ENCODE assay signal across 38 cellular contexts in genomic region chr11:107915229-107915628, GRCh38. TPM values are rescaled to one million over a fixed set of nuclear protein-coding genes. Genes with fewer than 3 reads are reported as not detected.
"Had no signal": no experiment of that assay in that cellular context is flagged by ENCODE, and none has a peak within 500 bp of the region (broad histone marks: within the 10 kb centered on the region; RNA-seq: fewer than 3 reads in every experiment).

No MANE protein-coding gene starts in this region.

- H3K9me3 Mint-ChIP-seq: activated naive CD4-positive, alpha-beta T cell treated with anti-CD3 and anti-CD28 coated beads for 36 hours; activated naive CD4-positive, alpha-beta T cell treated with anti-CD3 and anti-CD28 coated beads, Interleukin-2, amount 10 ng/mL, durations not matched to agents 7 days and 5 days; activated naive CD4-positive, alpha-beta T cell treated with anti-CD3 and anti-CD28 coated beads, Interleukin-2, amount 50 U/mL, for 24 hours; activated naive CD4-positive, alpha-beta T cell treated with anti-CD3 and anti-CD28 coated beads, Interleukin-2, amount 50 U/mL, for 72 hours; activated naive CD8-positive, alpha-beta T cell treated with anti-CD3 and anti-CD28 coated beads for 36 hours; activated naive CD8-positive, alpha-beta T cell treated with anti-CD3 and anti-CD28 coated beads, Interleukin-2, amount 50 U/mL, for 24 hours; activated T-cell treated with anti-CD3 and anti-CD28 coated beads, Interleukin-2, amount 50 U/mL, for 24 hours; activated T-cell treated with anti-CD3 and anti-CD28 coated beads, Interleukin-2, amount 50 U/mL, for 4 hours; activated T-cell treated with anti-CD3 and anti-CD28 coated beads, Interleukin-2, amount 50 U/mL, for 72 hours; activated T-helper 1 cell treated with anti-CD3 and anti-CD28 coated beads, Interleukin-12 subunit alpha, Interleukin-12 subunit beta, Interleukin-2, Interleukin-4 antibody, amounts not matched to agents 30 ng/mL and 10 ng/mL and 1 ng/mL, durations not matched to agents 14 hours and 24 hours and 36 hours; activated T-helper 17 cell treated with anti-CD3 and anti-CD28 coated beads, Interleukin-2, amount 50 U/mL, for 72 hours; activated T-helper 2 cell treated with anti-CD3 and anti-CD28 coated beads, Interferon-gamma antibody, Interleukin-2, Interleukin-4, amounts not matched to agents 10 μg/mL and 5 μg/mL and 100 μg/mL, durations not matched to agents 14 hours and 24 hours and 36 hours; central memory CD8-positive, alpha-beta T cell had no signal

- H3K36me3 Mint-ChIP-seq: activated naive CD4-positive, alpha-beta T cell treated with anti-CD3 and anti-CD28 coated beads, Interleukin-2, amount 10 ng/mL, durations not matched to agents 7 days and 5 days; activated naive CD4-positive, alpha-beta T cell treated with anti-CD3 and anti-CD28 coated beads, Interleukin-2, amount 50 U/mL, for 24 hours; activated naive CD4-positive, alpha-beta T cell treated with anti-CD3 and anti-CD28 coated beads, Interleukin-2, amount 50 U/mL, for 72 hours; activated naive CD8-positive, alpha-beta T cell; activated naive CD8-positive, alpha-beta T cell treated with anti-CD3 and anti-CD28 coated beads for 36 hours; activated naive CD8-positive, alpha-beta T cell treated with anti-CD3 and anti-CD28 coated beads, Interleukin-2, amount 10 ng/mL, durations not matched to agents 7 days and 5 days; brain had no signal

- DNase-seq: activated effector memory CD4-positive, alpha-beta T cell treated with anti-CD3 and anti-CD28 coated beads, Interleukin-2, amount 50 U/mL, for 16 hours; activated effector memory CD4-positive, alpha-beta T cell treated with Interleukin-2 at 50 U/mL for 16 hours; activated gamma-delta T cell; activated gamma-delta T cell treated with Interleukin-2 at 50 U/mL for 16 hours; activated naive CD4-positive, alpha-beta T cell; activated naive CD4-positive, alpha-beta T cell treated with anti-CD3 and anti-CD28 coated beads for 36 hours; activated naive CD4-positive, alpha-beta T cell treated with anti-CD3 and anti-CD28 coated beads, Interleukin-2, amount 10 ng/mL, durations not matched to agents 7 days and 5 days; activated naive CD4-positive, alpha-beta T cell treated with anti-CD3 and anti-CD28 coated beads, Interleukin-2, amount 50 U/mL, for 16 hours; activated naive CD4-positive, alpha-beta T cell treated with Interleukin-2 at 50 U/mL for 16 hours; activated naive CD8-positive, alpha-beta T cell treated with anti-CD3 and anti-CD28 coated beads for 36 hours; activated naive CD8-positive, alpha-beta T cell treated with anti-CD3 and anti-CD28 coated beads, Interleukin-2, amount 10 ng/mL, durations not matched to agents 7 days and 5 days; activated naive CD8-positive, alpha-beta T cell treated with anti-CD3 and anti-CD28 coated beads, Interleukin-2, amount 50 U/mL, for 24 hours; activated T-cell treated with anti-CD3 and anti-CD28 coated beads, Interleukin-2, amount 50 U/mL, for 1 hour; activated T-cell treated with anti-CD3 and anti-CD28 coated beads, Interleukin-2, amount 50 U/mL, for 24 hours; activated T-cell treated with anti-CD3 and anti-CD28 coated beads, Interleukin-2, amount 50 U/mL, for 4 hours; activated T-cell treated with anti-CD3 and anti-CD28 coated beads, Interleukin-2, amount 50 U/mL, for 48 hours; activated T-cell treated with anti-CD3 and anti-CD28 coated beads, Interleukin-2, amount 50 U/mL, for 72 hours; adrenal gland; amniotic stem cell; amygdala; anterior cingulate cortex; aorta; body of pancreas; brain microvascular endothelial cell; caudate nucleus; central memory CD4-positive, alpha-beta T cell; cerebellar nuclear complex had no signal

- H3K4me1 Mint-ChIP-seq: activated naive CD4-positive, alpha-beta T cell treated with anti-CD3 and anti-CD28 coated beads, Interleukin-2, amount 10 ng/mL, durations not matched to agents 7 days and 5 days; activated naive CD4-positive, alpha-beta T cell treated with anti-CD3 and anti-CD28 coated beads, Interleukin-2, amount 50 U/mL, for 24 hours; activated naive CD8-positive, alpha-beta T cell treated with anti-CD3 and anti-CD28 coated beads for 36 hours; activated naive CD8-positive, alpha-beta T cell treated with anti-CD3 and anti-CD28 coated beads, Interleukin-2, amount 50 U/mL, for 24 hours; brain; central memory CD8-positive, alpha-beta T cell had no signal

- H3K27ac Mint-ChIP-seq: activated naive CD4-positive, alpha-beta T cell treated with anti-CD3 and anti-CD28 coated beads for 36 hours; activated naive CD4-positive, alpha-beta T cell treated with anti-CD3 and anti-CD28 coated beads, Interleukin-2, amount 10 ng/mL, durations not matched to agents 7 days and 5 days; activated naive CD4-positive, alpha-beta T cell treated with anti-CD3 and anti-CD28 coated beads, Interleukin-2, amount 50 U/mL, for 24 hours; activated naive CD4-positive, alpha-beta T cell treated with anti-CD3 and anti-CD28 coated beads, Interleukin-2, amount 50 U/mL, for 72 hours; activated naive CD8-positive, alpha-beta T cell; activated naive CD8-positive, alpha-beta T cell treated with anti-CD3 and anti-CD28 coated beads for 36 hours; activated naive CD8-positive, alpha-beta T cell treated with anti-CD3 and anti-CD28 coated beads, Interleukin-2, amount 10 ng/mL, durations not matched to agents 7 days and 5 days; activated naive CD8-positive, alpha-beta T cell treated with anti-CD3 and anti-CD28 coated beads, Interleukin-2, amount 50 U/mL, for 24 hours; activated T-cell treated with anti-CD3 and anti-CD28 coated beads, Interleukin-2, amount 50 U/mL, for 24 hours; activated T-cell treated with anti-CD3 and anti-CD28 coated beads, Interleukin-2, amount 50 U/mL, for 72 hours; activated T-helper 1 cell treated with anti-CD3 and anti-CD28 coated beads, Interleukin-12 subunit alpha, Interleukin-12 subunit beta, Interleukin-2, Interleukin-4 antibody, amounts not matched to agents 30 ng/mL and 10 ng/mL and 1 ng/mL, durations not matched to agents 14 hours and 24 hours and 36 hours; activated T-helper 17 cell treated with anti-CD3 and anti-CD28 coated beads, Interleukin-2, amount 50 U/mL, for 72 hours; activated T-helper 2 cell treated with anti-CD3 and anti-CD28 coated beads, Interferon-gamma antibody, Interleukin-2, Interleukin-4, amounts not matched to agents 10 μg/mL and 5 μg/mL and 100 μg/mL, durations not matched to agents 14 hours and 24 hours and 36 hours; brain had no signal

- H3K4me3 Mint-ChIP-seq: activated naive CD4-positive, alpha-beta T cell treated with anti-CD3 and anti-CD28 coated beads for 36 hours; activated naive CD4-positive, alpha-beta T cell treated with anti-CD3 and anti-CD28 coated beads, Interleukin-2, amount 10 ng/mL, durations not matched to agents 7 days and 5 days; activated naive CD4-positive, alpha-beta T cell treated with anti-CD3 and anti-CD28 coated beads, Interleukin-2, amount 50 U/mL, for 24 hours; activated naive CD8-positive, alpha-beta T cell; activated naive CD8-positive, alpha-beta T cell treated with anti-CD3 and anti-CD28 coated beads for 36 hours; activated naive CD8-positive, alpha-beta T cell treated with anti-CD3 and anti-CD28 coated beads, Interleukin-2, amount 10 ng/mL, durations not matched to agents 7 days and 5 days; activated naive CD8-positive, alpha-beta T cell treated with anti-CD3 and anti-CD28 coated beads, Interleukin-2, amount 50 U/mL, for 24 hours; activated T-cell treated with anti-CD3 and anti-CD28 coated beads, Interleukin-2, amount 50 U/mL, for 24 hours; activated T-cell treated with anti-CD3 and anti-CD28 coated beads, Interleukin-2, amount 50 U/mL, for 4 hours; activated T-cell treated with anti-CD3 and anti-CD28 coated beads, Interleukin-2, amount 50 U/mL, for 72 hours; activated T-helper 1 cell treated with anti-CD3 and anti-CD28 coated beads, Interleukin-12 subunit alpha, Interleukin-12 subunit beta, Interleukin-2, Interleukin-4 antibody, amounts not matched to agents 30 ng/mL and 10 ng/mL and 1 ng/mL, durations not matched to agents 14 hours and 24 hours and 36 hours; activated T-helper 17 cell treated with anti-CD3 and anti-CD28 coated beads, Interleukin-2, amount 50 U/mL, for 72 hours; brain; central memory CD8-positive, alpha-beta T cell had no signal

RNA-seq across cellular contexts. Expression of gene RAB39A, which starts 13.0 kb away (rescaled TPM):
- total RNA-seq: activated naive CD4-positive, alpha-beta T cell treated with anti-CD3 and anti-CD28 coated beads for 36 hours; activated T-helper 1 cell treated with anti-CD3 and anti-CD28 coated beads, Interleukin-12 subunit alpha, Interleukin-12 subunit beta, Interleukin-2, Interleukin-4 antibody, amounts not matched to agents 30 ng/mL and 10 ng/mL and 1 ng/mL, durations not matched to agents 14 hours and 24 hours and 36 hours; activated T-helper 2 cell treated with anti-CD3 and anti-CD28 coated beads, Interferon-gamma antibody, Interleukin-2, Interleukin-4, amounts not matched to agents 10 μg/mL and 5 μg/mL and 100 μg/mL, durations not matched to agents 14 hours and 24 hours and 36 hours; ascending aorta; bronchial epithelial cell; chondrocyte had no signal
